ENCODE assay signal across 1 cellular context in genomic region chr9:20570756-20571155, GRCh38.
A peak's percentile ranks its signal among the peaks of the same experiment; 100 is the strongest.
TF ChIP-seq lines count a peak whose summit lies in the region.

No MANE protein-coding gene starts in this region.

TF ChIP-seq in GM12878, 131 proteins besides CTCF, POLR2A, EP300 and RAD21 (continued from another document):
- TF ChIP-seq REST (IDR thresholded peaks at IDR 0.05; ENCODE audit: low read depth, low read length): no peak
- no peak for TF ChIP-seq BMI1 (IDR thresholded peaks at IDR 0.05; ENCODE audit: borderline replicate concordance)
- no peak for TF ChIP-seq SIX5 (IDR thresholded peaks at IDR 0.05; ENCODE audit: low read depth, low read length, severe bottlenecking)
- TF ChIP-seq ATF2 (IDR thresholded peaks at IDR 0.05; ENCODE audit: low read length): no peak
- TF ChIP-seq RELA (IDR thresholded peaks at IDR 0.05; ENCODE audit: borderline replicate concordance, partially characterized antibody): no peak
- TF ChIP-seq NFIC (IDR thresholded peaks at IDR 0.05; ENCODE audit: low read depth, low read length): 0 out of 2 replicates have a peak, but pooled peaks have one; percentile 17
- no peak for TF ChIP-seq ATF7 (IDR thresholded peaks at IDR 0.05; ENCODE audit: low read depth)
- TF ChIP-seq SUZ12 (IDR thresholded peaks at IDR 0.05; ENCODE audit: unreplicated experiment): no peak
- TF ChIP-seq MTA3 (IDR thresholded peaks at IDR 0.05; ENCODE audit: borderline replicate concordance, low read length): no peak
- peak; percentile 32 for TF ChIP-seq BCL3 (IDR thresholded peaks at IDR 0.05; ENCODE audit: borderline replicate concordance, insufficient read depth, low read depth, low read length, poor library complexity, severe bottlenecking)
- TF ChIP-seq CBX3 (IDR thresholded peaks at IDR 0.05; ENCODE audit: borderline replicate concordance, low read depth): no peak
- TF ChIP-seq RBBP5 (conservative IDR thresholded peaks at IDR 0.05): no peak
- TF ChIP-seq IKZF2 (IDR thresholded peaks at IDR 0.05): no peak; a peak in 1 of 4 replicates
- no peak for TF ChIP-seq KDM1A (IDR thresholded peaks at IDR 0.05; ENCODE audit: borderline replicate concordance)
- TF ChIP-seq NR2C2 (IDR thresholded peaks at IDR 0.05; ENCODE audit: borderline replicate concordance, control insufficient read depth, insufficient read length, low read depth): no peak
- TF ChIP-seq SP1 (IDR thresholded peaks at IDR 0.05; ENCODE audit: low read depth, low read length): no peak
- no peak for TF ChIP-seq CBX5 (IDR thresholded peaks at IDR 0.05; ENCODE audit: low read depth)
- TF ChIP-seq HDAC2 (IDR thresholded peaks at IDR 0.05): no peak
- TF ChIP-seq HCFC1 (IDR thresholded peaks at IDR 0.05; ENCODE audit: low read length): no peak
- no peak for TF ChIP-seq CREM (IDR thresholded peaks at IDR 0.05; ENCODE audit: low read depth)
- TF ChIP-seq ETV6 (conservative IDR thresholded peaks at IDR 0.05 in 1 of 2, IDR thresholded peaks at IDR 0.05 in 1 of 2; ENCODE audit: borderline replicate concordance in 1 of 2, low read depth in 1 of 2): no peak
- no peak for TF ChIP-seq ZNF622 (IDR thresholded peaks at IDR 0.05)
- TF ChIP-seq TCF12 (IDR thresholded peaks at IDR 0.05; ENCODE audit: low read depth, low read length): no peak
- TF ChIP-seq SKIL (IDR thresholded peaks at IDR 0.05; ENCODE audit: low read depth, poor library complexity, severe bottlenecking): peak; percentile 18
- TF ChIP-seq CHD2 (IDR thresholded peaks at IDR 0.05; ENCODE audit: borderline replicate concordance, low read depth, low read length): no peak
